In genomic region chr1:31702836-31703404, GRCh38 we compare ENCODE assay signal across 11 cellular contexts. TPM values are rescaled to one million over a fixed set of nuclear protein-coding genes. Genes with fewer than 3 reads are reported as not detected.
DNase-seq lines count a peak whose midpoint lies in the region; ATAC-seq and TF ChIP-seq lines count a peak whose summit lies in the region.
"Had no signal": no experiment of that assay in that cellular context is flagged by ENCODE, and none has a peak within 500 bp of the region (broad histone marks: within the 10 kb centered on the region; RNA-seq: fewer than 3 reads in every experiment).

No MANE protein-coding gene starts in this region.

- H3K27ac ChIP-seq in A673 (ENCODE audit: low read depth, low read length, poor library complexity, severe bottlenecking) (no peak overlapping the region), RWPE2 (ENCODE audit: poor library complexity, severe bottlenecking) (peak overlapping the region; percentile 93), esophagus muscularis mucosa (replicated peaks in 1 of 4) (peak overlapping the region; percentile 81 to 87 (median 84)), spleen (peak overlapping the region in 4 of 8 donors; percentile 56 to 71 (median 60))
- no peak overlapping the region for H3K27ac ChIP-seq in CD4-positive, alpha-beta T cell (ENCODE audit: low read depth, low read length)

- H3K9me3 ChIP-seq in A673 (ENCODE audit: low read depth, low read length, poor library complexity, severe bottlenecking), result no peaks in the 10 kb centered on the region
- no peaks in the 10 kb centered on the region for H3K9me3 ChIP-seq in RWPE2 (ENCODE audit: severe bottlenecking)
- H3K9me3 ChIP-seq in esophagus muscularis mucosa, result no peaks in the 10 kb centered on the region
- no peaks in the 10 kb centered on the region for H3K9me3 ChIP-seq in spleen
- H3K9me3 ChIP-seq in CD4-positive, alpha-beta T cell (ENCODE audit: control insufficient read depth, low read length), result no peaks in the 10 kb centered on the region

- H3K27ac Mint-ChIP-seq in osteocyte (ENCODE audit: unreplicated experiment), result no peak overlapping the region
- no peak overlapping the region for H3K27ac Mint-ChIP-seq in CD4-positive, alpha-beta T cell
- H3K27ac Mint-ChIP-seq: activated CD4-positive, alpha-beta memory T cell treated with anti-CD3 and anti-CD28 coated beads for 36 hours; activated naive CD8-positive, alpha-beta T cell treated with anti-CD3 and anti-CD28 coated beads for 36 hours had no signal

- TF ChIP-seq CTCF in A673 (conservative IDR thresholded peaks at IDR 0.05; ENCODE audit: low read depth, low read length), result no peak
- no peak for TF ChIP-seq CTCF in RWPE2 (IDR thresholded peaks at IDR 0.05; ENCODE audit: poor library complexity, severe bottlenecking)
- no peak for TF ChIP-seq CTCF in esophagus muscularis mucosa (IDR thresholded peaks at IDR 0.05)
- TF ChIP-seq CTCF in osteocyte (IDR thresholded peaks at IDR 0.05), result no peak
- no peak for TF ChIP-seq CTCF in spleen (IDR thresholded peaks at IDR 0.05 in 8 of 11, conservative IDR thresholded peaks at IDR 0.05 in 3 of 11)
- TF ChIP-seq CTCF in CD4-positive, alpha-beta T cell (IDR thresholded peaks at IDR 0.05), result no peak

- H3K27me3 Mint-ChIP-seq in osteocyte (ENCODE audit: unreplicated experiment), result no peaks in the 10 kb centered on the region
- H3K27me3 Mint-ChIP-seq in CD4-positive, alpha-beta T cell, result peaks cover 52% of the 10 kb centered on the region

- no peak for TF ChIP-seq POLR2A in esophagus muscularis mucosa (IDR thresholded peaks at IDR 0.05; ENCODE audit: low read depth)
- no peak for TF ChIP-seq POLR2A in spleen (IDR thresholded peaks at IDR 0.05)

- ATAC-seq in RWPE2 (ENCODE audit: low read depth) (no peak), GM19328 (IDR thresholded peaks at IDR 0.05; ENCODE audit: unreplicated experiment) (no peak)
- ATAC-seq in CD4-positive, alpha-beta T cell (ENCODE audit: poor library complexity), result no peak
- ATAC-seq: stimulated activated naive CD8-positive, alpha-beta T cell treated with anti-CD3 and anti-CD28 coated beads, Interleukin-15, Interleukin-2, amounts not matched to agents 100 U/mL and 50 U/mL, for 24 hours had no signal

- no peaks in the 10 kb centered on the region for H3K9me3 Mint-ChIP-seq in osteocyte (ENCODE audit: unreplicated experiment)
- no peaks in the 10 kb centered on the region for H3K9me3 Mint-ChIP-seq in CD4-positive, alpha-beta T cell
- H3K9me3 Mint-ChIP-seq: activated CD4-positive, alpha-beta memory T cell treated with anti-CD3 and anti-CD28 coated beads for 36 hours; activated naive CD8-positive, alpha-beta T cell treated with anti-CD3 and anti-CD28 coated beads for 36 hours had no signal

- peaks cover 2% of the 10 kb centered on the region for H3K36me3 Mint-ChIP-seq in osteocyte (ENCODE audit: unreplicated experiment)
- no peaks in the 10 kb centered on the region for H3K36me3 Mint-ChIP-seq in CD4-positive, alpha-beta T cell (ENCODE audit: low read depth)
- H3K36me3 Mint-ChIP-seq: activated CD4-positive, alpha-beta memory T cell treated with anti-CD3 and anti-CD28 coated beads for 36 hours; activated naive CD8-positive, alpha-beta T cell treated with anti-CD3 and anti-CD28 coated beads for 36 hours had no signal

- TSS peak; percentile 73 for BruUV-seq in A673 (replicated peaks; lab: Mats Ljungman, UMichigan)

- no peaks in the 10 kb centered on the region for H3K27me3 ChIP-seq in A673 (replicated peaks; ENCODE audit: insufficient read depth, low read depth, low read length, poor library complexity)
- H3K27me3 ChIP-seq in RWPE2 (ENCODE audit: insufficient read depth, poor library complexity, severe bottlenecking), result no peaks in the 10 kb centered on the region
- no peaks in the 10 kb centered on the region for H3K27me3 ChIP-seq in esophagus muscularis mucosa
- peaks cover 0 to 42% (median 12%) of the 10 kb centered on the region in 7 donors for H3K27me3 ChIP-seq in spleen (replicated peaks in 1 of 7)
- H3K27me3 ChIP-seq in CD4-positive, alpha-beta T cell (ENCODE audit: control insufficient read depth, insufficient read depth, low read length), result peaks cover 23% of the 10 kb centered on the region

- intact Hi-C loops in A673 (cut with micrococcal nuclease; ENCODE audit: unreplicated experiment) (no loop called here), esophagus muscularis mucosa (cut with DNase I) (loop anchor here (10.0 kb wide), 1 partner anchor 138 kb away; no protein-coding TSS in a partner anchor), spleen (cut with DNase I; ENCODE audit: low total_unique reads) (no loop called here)
- intact Hi-C loops in CD4-positive, alpha-beta T cell (cut with DNase I, micrococcal nuclease), result no loop called here

- 75% methylated on average over 5 of the region's 8 CpGs for WGBS in esophagus muscularis mucosa
- WGBS in spleen, 5 donors, result 72 to 92% (median 85%) methylated on average over 8 of the region's 8 CpGs

- POLR2A ChIA-PET in A673 (lab: Charles Lee; ENCODE audit: low non-redundant PET), result no interaction called here
- POLR2A ChIA-PET in CD4-positive, alpha-beta T cell (lab: Charles Lee), result no interaction called here

- no peak for TF ChIP-seq EP300 in esophagus muscularis mucosa (IDR thresholded peaks at IDR 0.05)

- H3K36me3 ChIP-seq in A673 (ENCODE audit: insufficient read depth, low read length, poor library complexity, severe bottlenecking) (no peaks in the 10 kb centered on the region), RWPE2 (ENCODE audit: low read depth) (peaks cover 29% of the 10 kb centered on the region), esophagus muscularis mucosa (peaks cover 0 to 15% (median under 1%) of the 10 kb centered on the region in 4 donors), spleen (no peaks in the 10 kb centered on the region)

- DNase-seq in A673 (ENCODE audit: low spot score), result no peak
- no peak for DNase-seq in RWPE2 (ENCODE audit: low spot score)
- DNase-seq in esophagus muscularis mucosa (ENCODE audit: extremely low spot score), result no peak
- no peak for DNase-seq in osteocyte (ENCODE audit: extremely low spot score, unreplicated experiment)
- no peak for DNase-seq in T-helper 9 cell
- DNase-seq in spleen, result no peak
- no peak for DNase-seq in CD4-positive, alpha-beta T cell
- DNase-seq: activated CD4-positive, alpha-beta memory T cell treated with anti-CD3 and anti-CD28 coated beads for 36 hours; activated naive CD8-positive, alpha-beta T cell treated with anti-CD3 and anti-CD28 coated beads for 36 hours; stimulated activated naive CD8-positive, alpha-beta T cell treated with anti-CD3 and anti-CD28 coated beads, Interleukin-15, Interleukin-2, amounts not matched to agents 100 U/mL and 50 U/mL, for 24 hours had no signal

- CTCF ChIA-PET in A673 (lab: Charles Lee), result interaction anchor here (1.4 kb wide), 1 partner anchor 13 kb away, joined by 4 read pairs; no protein-coding TSS in a partner anchor
- CTCF ChIA-PET in CD4-positive, alpha-beta T cell (lab: Charles Lee), result no interaction called here

- peak overlapping the region; percentile 63 for H3K4me3 Mint-ChIP-seq in osteocyte (ENCODE audit: unreplicated experiment)
- H3K4me3 Mint-ChIP-seq in CD4-positive, alpha-beta T cell, result no peak overlapping the region
- H3K4me3 Mint-ChIP-seq: activated CD4-positive, alpha-beta memory T cell treated with anti-CD3 and anti-CD28 coated beads for 36 hours; activated naive CD8-positive, alpha-beta T cell treated with anti-CD3 and anti-CD28 coated beads for 36 hours had no signal

- H3K4me3 ChIP-seq in A673 (ENCODE audit: low read depth, low read length, poor library complexity, severe bottlenecking) (peak overlapping the region; percentile 41), RWPE2 (ENCODE audit: severe bottlenecking) (peak overlapping the region; percentile 66), esophagus muscularis mucosa (peak overlapping the region; percentile 52 to 59 (median 54)), spleen (peak overlapping the region in 3 of 8 donors; percentile 9 to 50 (median 10))

- peaks cover 80% of the 10 kb centered on the region for H3K4me1 Mint-ChIP-seq in osteocyte (ENCODE audit: unreplicated experiment)
- peaks cover 42% of the 10 kb centered on the region for H3K4me1 Mint-ChIP-seq in CD4-positive, alpha-beta T cell (ENCODE audit: low read depth)

- H3K4me1 ChIP-seq in A673 (ENCODE audit: insufficient read depth, low read length, poor library complexity, severe bottlenecking), result peaks cover 52% of the 10 kb centered on the region
- H3K4me1 ChIP-seq in RWPE2 (ENCODE audit: insufficient read depth, poor library complexity, severe bottlenecking), result peaks cover 50% of the 10 kb centered on the region
- peaks cover 47 to 84% (median 73%) of the 10 kb centered on the region in 4 donors for H3K4me1 ChIP-seq in esophagus muscularis mucosa
- H3K4me1 ChIP-seq in spleen, result peaks cover 10 to 96% (median 61%) of the 10 kb centered on the region in 6 donors

RNA-seq across cellular contexts. Expression of gene COL16A1, which starts 0.9 kb away (rescaled TPM):
- 26.6 and 35.7 TPM in 2 replicates for total RNA-seq in A673 (2021)
- total RNA-seq in esophagus muscularis mucosa, result 10 to 100 TPM; 35.1 to 62.7 (median 47.6) TPM
- total RNA-seq in osteocyte, result 89.2 and 90.7 TPM in 2 replicates
- 10 to 100 TPM in 5 of 7 donors, 1 to 10 TPM in 2; 4.7 to 22.0 (median 12.4) TPM for total RNA-seq in spleen
- polyA plus RNA-seq in spleen, result 10 to 100 TPM in 2 of 3 donors, 1 to 10 TPM in 1; 9.5 to 25.6 (median 14.4) TPM
- not detected for total RNA-seq in CD4-positive, alpha-beta T cell

RNA-seq across cellular contexts. Expression of gene PEF1, which starts 58.2 kb away (rescaled TPM):
- total RNA-seq in A673 (2021), result 56.3 and 57.9 TPM in 2 replicates
- total RNA-seq in esophagus muscularis mucosa, result 100 to 1,000 TPM in 1 of 4 donors, 10 to 100 TPM in 3; 61.5 to 101 (median 92.9) TPM
- 53.4 and 57.0 TPM in 2 replicates for total RNA-seq in osteocyte
- total RNA-seq in spleen, result 10 to 100 TPM; 48.2 to 73.4 (median 54.5) TPM
- polyA plus RNA-seq in spleen, result 10 to 100 TPM; 46.5 to 70.4 (median 60.8) TPM
- 10 to 100 TPM; 42.3 to 45.9 TPM for total RNA-seq in CD4-positive, alpha-beta T cell

Comparison
In these comparisons a context has a peak if more than half of its experiments do, and no peak if none do; other contexts are left out.
1. H3K27ac ChIP-seq: peak in RWPE2 (single experiment) and esophagus muscularis mucosa (4 of 4); none in A673 (single experiment) and CD4-positive, alpha-beta T cell (single experiment).
2. RNA of gene COL16A1, which starts 0.9 kb away (total RNA-seq): 89.2 to 90.7 TPM in osteocyte, 35.1 to 62.7 TPM in esophagus muscularis mucosa, 26.6 to 35.7 TPM in A673 and 4.7 to 22.0 TPM in spleen; not detected in CD4-positive, alpha-beta T cell; every median in the first group is over 4 times any median in the second.